17 cellular contexts compared by ENCODE assay signal in genomic region chr12:68479261-68479581, GRCh38.
A peak's percentile ranks its signal among the peaks of the same experiment; 100 is the strongest.
DNase-seq lines count a peak whose midpoint lies in the region; ATAC-seq and TF ChIP-seq lines count a peak whose summit lies in the region.
"Had no signal": no experiment of that assay in that cellular context is flagged by ENCODE, and none has a peak within 500 bp of the region (broad histone marks: within the 10 kb centered on the region; RNA-seq: fewer than 3 reads in every experiment).

No MANE protein-coding gene starts in this region.

- no peak overlapping the region for H2AK5ac ChIP-seq in mesendoderm (ENCODE audit: low read length)

- H3K36me3 ChIP-seq in BJ (ENCODE audit: control insufficient read depth, insufficient read depth, low read length) (no peaks in the 10 kb centered on the region), SJSA1 (no peaks in the 10 kb centered on the region), rectal smooth muscle tissue (ENCODE audit: control insufficient read depth, insufficient read depth, low read length) (no peaks in the 10 kb centered on the region), mesendoderm (ENCODE audit: control insufficient read depth, insufficient read depth, low read length) (no peaks in the 10 kb centered on the region)
- H3K36me3 ChIP-seq: suprapubic skin had no signal

- H3K4me1 Mint-ChIP-seq in activated naive CD4-positive, alpha-beta T cell treated with anti-CD3 and anti-CD28 coated beads for 36 hours (ENCODE audit: low read depth): peaks cover 37% of the 10 kb centered on the region

- no peak overlapping the region for H4K8ac ChIP-seq in mesendoderm (ENCODE audit: low read depth, low read length)

- H3K27me3 ChIP-seq in BJ (ENCODE audit: control insufficient read depth, insufficient read depth, low read length) (no peaks in the 10 kb centered on the region), SJSA1 (replicated peaks) (no peaks in the 10 kb centered on the region), rectal smooth muscle tissue (ENCODE audit: control insufficient read depth, insufficient read depth, low read length) (no peaks in the 10 kb centered on the region), mesendoderm (ENCODE audit: insufficient read depth, low read length, poor library complexity) (no peaks in the 10 kb centered on the region)
- H3K27me3 ChIP-seq: body of pancreas, foreskin keratinocyte, suprapubic skin had no signal

- H3K79me2 ChIP-seq in mesendoderm (ENCODE audit: control insufficient read depth, insufficient read depth, low read length): no peaks in the 10 kb centered on the region

- H2BK120ac ChIP-seq in mesendoderm (ENCODE audit: low read depth, low read length): no peak overlapping the region

- H3K4me3 ChIP-seq in BJ (ENCODE audit: low read depth, low read length) (no peak overlapping the region), SJSA1 (no peak overlapping the region), rectal smooth muscle tissue (ENCODE audit: low read length) (no peak overlapping the region), mesendoderm (ENCODE audit: low read length) (no peak overlapping the region)
- H3K4me3 ChIP-seq: body of pancreas, suprapubic skin had no signal

- intact Hi-C loops in activated naive CD4-positive, alpha-beta T cell treated with anti-CD3 and anti-CD28 coated beads for 36 hours (cut with micrococcal nuclease): no loop called here

- TF ChIP-seq CTCF in BJ (IDR thresholded peaks at IDR 0.05; ENCODE audit: insufficient read depth, low read depth, low read length): no peak

- no peak overlapping the region for H3K18ac ChIP-seq in mesendoderm (ENCODE audit: low read length)

- H3K9ac ChIP-seq in rectal smooth muscle tissue (ENCODE audit: low read length) (no peak overlapping the region), mesendoderm (ENCODE audit: low read length) (no peak overlapping the region)

- ATAC-seq in GM21825 (IDR thresholded peaks at IDR 0.05; ENCODE audit: unreplicated experiment): no peak
- ATAC-seq: body of pancreas had no signal

- WGBS in mesendoderm (ENCODE audit: extremely low coverage, insufficient coverage, low lambda C conversion rate): no CpG with 5 or more reads among the region's 3 CpGs

- no peaks in the 10 kb centered on the region for H3K9me3 ChIP-seq in SJSA1 (replicated peaks)
- H3K9me3 ChIP-seq: body of pancreas, suprapubic skin had no signal

- no peaks in the 10 kb centered on the region for H3K27me3 Mint-ChIP-seq in activated naive CD4-positive, alpha-beta T cell treated with anti-CD3 and anti-CD28 coated beads for 36 hours (ENCODE audit: low read depth)

- peak; percentile 75 for DNase-seq in BJ (ENCODE audit: low read depth)
- DNase-seq in SJSA1 (ENCODE audit: low read depth in 1 of 2, low spot score in 2 of 2): peak; percentile 60 to 81
- peak; percentile 99 for DNase-seq in fibroblast of peridontal ligament (ENCODE audit: extremely low read depth)
- no peak for DNase-seq in NCI-H1930 (lab: John Stamatoyannopoulos, UW)
- no peak for DNase-seq in mesendoderm
- DNase-seq in activated naive CD4-positive, alpha-beta T cell treated with anti-CD3 and anti-CD28 coated beads for 36 hours: no peak
- DNase-seq: activated CD4-positive, alpha-beta T cell treated with anti-CD3 and anti-CD28 coated beads, Interleukin-2, amount 50 U/mL, for 1 hour; body of pancreas; NCI-H187; posterior cingulate gyrus; T-helper 9 cell had no signal

- H3K36me3 Mint-ChIP-seq in activated naive CD4-positive, alpha-beta T cell treated with anti-CD3 and anti-CD28 coated beads for 36 hours (ENCODE audit: low read depth): peaks cover 4% of the 10 kb centered on the region

- H3K9me3 Mint-ChIP-seq in activated naive CD4-positive, alpha-beta T cell treated with anti-CD3 and anti-CD28 coated beads for 36 hours: peaks cover 12% of the 10 kb centered on the region

- no peak overlapping the region for H2BK15ac ChIP-seq in mesendoderm (replicated peaks; ENCODE audit: low read depth)

- H3K27ac ChIP-seq in SJSA1 (peak overlapping the region; percentile 86), rectal smooth muscle tissue (ENCODE audit: low read depth, low read length) (peak overlapping the region; percentile 84), mesendoderm (ENCODE audit: low read depth, low read length) (no peak overlapping the region)
- H3K27ac ChIP-seq: body of pancreas, foreskin keratinocyte, suprapubic skin had no signal

- CTCF ChIA-PET in BJ (lab: Yijun Ruan, JAX): no interaction called here
- CTCF ChIA-PET in activated naive CD4-positive, alpha-beta T cell treated with anti-CD3 and anti-CD28 coated beads for 36 hours (lab: Charles Lee): no interaction called here

- H3K4me2 ChIP-seq in mesendoderm (ENCODE audit: low read length): no peak overlapping the region

- H3K56ac ChIP-seq in mesendoderm (ENCODE audit: low read length): no peak overlapping the region

- H3K79me1 ChIP-seq in mesendoderm (ENCODE audit: low read length): no peaks in the 10 kb centered on the region

- POLR2A ChIA-PET in BJ (lab: Charles Lee): interaction anchor here (0.6 to 1.2 kb wide), 4 partner anchors 43 to 215 kb away, joined by 3 to 4 read pairs (median 3); no protein-coding TSS in a partner anchor

- H3K4me3 Mint-ChIP-seq in activated naive CD4-positive, alpha-beta T cell treated with anti-CD3 and anti-CD28 coated beads for 36 hours: no peak overlapping the region
- H3K4me3 Mint-ChIP-seq: CD14-positive monocyte had no signal

- no peak overlapping the region for H3K27ac Mint-ChIP-seq in activated naive CD4-positive, alpha-beta T cell treated with anti-CD3 and anti-CD28 coated beads for 36 hours
- H3K27ac Mint-ChIP-seq: activated T-helper 2 cell treated with anti-CD3 and anti-CD28 coated beads, Interferon-gamma antibody, Interleukin-2, Interleukin-4, amounts not matched to agents 10 μg/mL and 5 μg/mL and 100 μg/mL, durations not matched to agents 14 hours and 24 hours and 36 hours; CD14-positive monocyte had no signal

- no peak overlapping the region for H3K4ac ChIP-seq in mesendoderm (ENCODE audit: low read depth, low read length)

- H4K5ac ChIP-seq in mesendoderm (ENCODE audit: low read length): no peak overlapping the region

- H2BK5ac ChIP-seq in mesendoderm (ENCODE audit: low read length): no peak overlapping the region

- peaks cover 22% of the 10 kb centered on the region for H3K4me1 ChIP-seq in SJSA1 (replicated peaks)
- peaks cover 6% of the 10 kb centered on the region for H3K4me1 ChIP-seq in rectal smooth muscle tissue (ENCODE audit: control insufficient read depth, insufficient read depth, low read length)
- no peaks in the 10 kb centered on the region for H3K4me1 ChIP-seq in mesendoderm (ENCODE audit: control insufficient read depth, low read depth, low read length)
- H3K4me1 ChIP-seq: body of pancreas, suprapubic skin had no signal

- H3K23ac ChIP-seq in mesendoderm (ENCODE audit: low read length): no peak overlapping the region

Comparison
In these comparisons a context has a peak if more than half of its experiments do, and no peak if none do; other contexts are left out.
1. DNase-seq: peak in BJ (single experiment), SJSA1 (2 of 2) and fibroblast of peridontal ligament (single experiment); none in NCI-H1930 (0 of 2), mesendoderm (single experiment) and activated naive CD4-positive, alpha-beta T cell treated with anti-CD3 and anti-CD28 coated beads for 36 hours (single experiment).